ENCODE assay signal across 21 cellular contexts in genomic region chr4:70660106-70660505, GRCh38. TPM values are rescaled to one million over a fixed set of nuclear protein-coding genes. Genes with fewer than 3 reads are reported as not detected.
DNase-seq lines count a peak whose midpoint lies in the region; ATAC-seq and TF ChIP-seq lines count a peak whose summit lies in the region.
"Had no signal": no experiment of that assay in that cellular context is flagged by ENCODE, and none has a peak within 500 bp of the region (broad histone marks: within the 10 kb centered on the region; RNA-seq: fewer than 3 reads in every experiment).

No MANE protein-coding gene starts in this region.

- H3K79me2 ChIP-seq in KMS-11 (ENCODE audit: insufficient read depth, low read depth) (peaks cover 91% of the 10 kb centered on the region), osteoblast (ENCODE audit: insufficient read depth, low read length) (no peaks in the 10 kb centered on the region)

- H3K27me3 ChIP-seq in KMS-11 (ENCODE audit: insufficient read depth, low read depth) (no peaks in the 10 kb centered on the region), osteoblast (ENCODE audit: insufficient read depth, low read length) (no peaks in the 10 kb centered on the region)
- H3K27me3 ChIP-seq: Peyer's patch had no signal

- peak overlapping the region; percentile 8; the same call in 1 of the 2 replicates for H3K4me3 ChIP-seq in GM08714 (ENCODE audit: low read length)
- no peak overlapping the region for H3K4me3 ChIP-seq in KMS-11 (IDR thresholded peaks at IDR 0.05; ENCODE audit: insufficient read depth, low read depth, low read length)
- no peak overlapping the region for H3K4me3 ChIP-seq in osteoblast (ENCODE audit: insufficient read depth, low read length)
- H3K4me3 ChIP-seq: HAP-1 had no signal

- H3K4me1 Mint-ChIP-seq in T-cell: peaks cover 0 to 2% (median 0%) of the 10 kb centered on the region in 3 donors
- H3K4me1 Mint-ChIP-seq: CD4-positive, CD25-positive, alpha-beta regulatory T cell had no signal

- CTCF ChIA-PET in T-cell (lab: Charles Lee): interaction anchor here in 1 of 2 donors (0.5 to 0.7 kb wide), 2 partner anchors 9 kb away, joined by 3 to 6 read pairs; no protein-coding TSS in a partner anchor

- no peak overlapping the region for H3K27ac Mint-ChIP-seq in T-cell

- peaks cover 40% of the 10 kb centered on the region for H3K36me3 ChIP-seq in KMS-11 (ENCODE audit: insufficient read depth)
- no peaks in the 10 kb centered on the region for H3K36me3 ChIP-seq in osteoblast (ENCODE audit: insufficient read depth, low read length)
- H3K36me3 ChIP-seq: HAP-1, Peyer's patch had no signal

- H3K4me3 Mint-ChIP-seq in T-cell: no peak overlapping the region
- H3K4me3 Mint-ChIP-seq: CD4-positive, CD25-positive, alpha-beta regulatory T cell had no signal

- H3K9me3 Mint-ChIP-seq in T-cell: no peaks in the 10 kb centered on the region

- no peaks in the 10 kb centered on the region for H4K20me1 ChIP-seq in KMS-11 (ENCODE audit: insufficient read depth)
- H4K20me1 ChIP-seq in osteoblast (ENCODE audit: insufficient read depth, low read length): no peaks in the 10 kb centered on the region

- H3K27ac ChIP-seq in KMS-11 (peak overlapping the region; percentile 8; the same call in 1 of the 2 replicates), osteoblast (ENCODE audit: low read depth, low read length) (no peak overlapping the region)
- H3K27ac ChIP-seq: Peyer's patch had no signal

- DNase-seq in SKM-1 (lab: John Stamatoyannopoulos, UW; ENCODE audit: unreplicated experiment) (peak; percentile 23), osteoblast (ENCODE audit: insufficient read length, low spot score, missing footprints) (no peak), T-cell (no peak), NCI-H774 (lab: John Stamatoyannopoulos, UW) (no peak)
- DNase-seq in activated CD4-positive, alpha-beta T cell treated with anti-CD3 and anti-CD28 coated beads, Interleukin-2, amount 50 U/mL, for 1 hour: no peak
- DNase-seq: ACHN; Caco-2; CD4-positive, CD25-positive, alpha-beta regulatory T cell; DMS153; KG1; NCI-H1105; NCI-H1694 treated with DMSO at 0.1 percent for 48 hours; NCI-H446; NCI-H69; Peyer's patch; Right ventricle myocardium superior; T-helper 9 cell had no signal

- TF ChIP-seq CTCF in KMS-11 (conservative IDR thresholded peaks at IDR 0.05; ENCODE audit: low read depth, low read length) (no peak), osteoblast (IDR thresholded peaks at IDR 0.05; ENCODE audit: extremely low read depth, low read depth, low read length) (no peak)

- peaks cover 3 to 5% of the 10 kb centered on the region in 2 donors for H3K27me3 Mint-ChIP-seq in T-cell

- POLR2A ChIA-PET in T-cell (lab: Charles Lee): no interaction called here

- H3K4me2 ChIP-seq in KMS-11 (peak overlapping the region; percentile 99; the same call in 1 of the 2 replicates), osteoblast (ENCODE audit: insufficient read depth, low read length) (no peak overlapping the region)

- no peaks in the 10 kb centered on the region for H3K9me3 ChIP-seq in osteoblast (ENCODE audit: low read depth, low read length)
- H3K9me3 ChIP-seq: Caco-2, HAP-1, Peyer's patch had no signal

- no peak for ATAC-seq in T-cell (replicated peaks in 1 of 4)

- H3K36me3 Mint-ChIP-seq in T-cell: no peaks in the 10 kb centered on the region
- H3K36me3 Mint-ChIP-seq: CD4-positive, CD25-positive, alpha-beta regulatory T cell had no signal

- H2AFZ ChIP-seq in KMS-11 (ENCODE audit: low read depth): no peak overlapping the region
- H2AFZ ChIP-seq in osteoblast (ENCODE audit: low read length): peak overlapping the region; percentile 59

- H3K4me1 ChIP-seq in KMS-11 (ENCODE audit: low read depth, poor library complexity, severe bottlenecking) (peaks cover 97% of the 10 kb centered on the region), osteoblast (ENCODE audit: insufficient read depth, low read length) (peaks cover 3% of the 10 kb centered on the region)
- H3K4me1 ChIP-seq: Caco-2, HAP-1, Peyer's patch had no signal

- H3K9ac ChIP-seq in KMS-11: no peak overlapping the region

RNA-seq across cellular contexts. Expression of gene JCHAIN, which starts 6.2 kb away (rescaled TPM):
- 2.2 and 2.9 TPM in 2 replicates for total RNA-seq in osteoblast
- 10 to 100 TPM in 2 of 5 donors, 1 to 10 TPM in 3; 4.8 to 23.6 (median 8.9) TPM for total RNA-seq in T-cell
- total RNA-seq: Caco-2, MCF 10A had no signal

RNA-seq across cellular contexts. Expression of gene UTP3, which starts 28.2 kb away (rescaled TPM):
- 14.5 and 15.0 TPM in 2 replicates for total RNA-seq in osteoblast
- 10 to 100 TPM; 15.1 to 34.9 (median 34.0) TPM for total RNA-seq in T-cell

RNA-seq across cellular contexts. Expression of gene ENAM, which starts 31.6 kb away (rescaled TPM):
- total RNA-seq in osteoblast (not detected in 2 replicates), T-cell (not detected)
- total RNA-seq: Caco-2; CD4-positive, CD25-positive, alpha-beta regulatory T cell; MCF 10A; Peyer's patch had no signal
